ENCODE assay signal across 10 cellular contexts in genomic region chr9:121206516-121207370, GRCh38. TPM values are rescaled to one million over a fixed set of nuclear protein-coding genes. Genes with fewer than 3 reads are reported as not detected.
A peak's percentile ranks its signal among the peaks of the same experiment; 100 is the strongest.
DNase-seq lines count a peak whose midpoint lies in the region; ATAC-seq, FAIRE-seq and TF ChIP-seq lines count a peak whose summit lies in the region.
"Had no signal": no experiment of that assay in that cellular context is flagged by ENCODE, and none has a peak within 500 bp of the region (broad histone marks: within the 10 kb centered on the region; RNA-seq: fewer than 3 reads in every experiment).

No MANE protein-coding gene starts in this region.

- H3K4me3 Mint-ChIP-seq in CD8-positive, alpha-beta T cell, result no peak overlapping the region
- H3K4me3 Mint-ChIP-seq in glutamatergic neuron (ENCODE audit: unreplicated experiment), result no peak overlapping the region
- H3K4me3 Mint-ChIP-seq: type B pancreatic cell had no signal

- peaks cover 29% of the 10 kb centered on the region for H3K4me1 Mint-ChIP-seq in CD8-positive, alpha-beta T cell (ENCODE audit: low read depth)
- no peaks in the 10 kb centered on the region for H3K4me1 Mint-ChIP-seq in glutamatergic neuron (ENCODE audit: low read depth, unreplicated experiment)

- no peaks in the 10 kb centered on the region for H3K27me3 ChIP-seq in CD8-positive, alpha-beta T cell (ENCODE audit: insufficient read depth, low read length)
- H3K27me3 ChIP-seq in ascending aorta, result no peaks in the 10 kb centered on the region
- H3K27me3 ChIP-seq: sigmoid colon had no signal

- peak; percentile 32 for ATAC-seq in GM19452 (IDR thresholded peaks at IDR 0.05; ENCODE audit: unreplicated experiment)
- ATAC-seq in HG03159 (IDR thresholded peaks at IDR 0.05; ENCODE audit: unreplicated experiment), result peak; percentile 45
- ATAC-seq in CD8-positive, alpha-beta T cell, result no peak

- H3K27ac Mint-ChIP-seq in CD8-positive, alpha-beta T cell, result no peak overlapping the region
- H3K27ac Mint-ChIP-seq in glutamatergic neuron (ENCODE audit: unreplicated experiment), result no peak overlapping the region
- H3K27ac Mint-ChIP-seq: type B pancreatic cell had no signal

- DNase-seq in GM12891 (ENCODE audit: insufficient read length, low spot score), result no peak
- peak; percentile 54 for DNase-seq in choroid plexus epithelial cell (ENCODE audit: low read depth)
- DNase-seq in CD8-positive, alpha-beta T cell, result no peak
- no peak for DNase-seq in glutamatergic neuron
- no peak for DNase-seq in ascending aorta (ENCODE audit: low spot score in 2 of 2)
- no peak for DNase-seq in NK-92 (lab: John Stamatoyannopoulos, UW; ENCODE audit: unreplicated experiment)
- DNase-seq: sigmoid colon had no signal

- CTCF ChIA-PET in CD8-positive, alpha-beta T cell (lab: Charles Lee), result interaction anchor here (0.6 kb wide), 1 partner anchor 195 kb away, joined by 3 read pairs; no protein-coding TSS in a partner anchor

- POLR2A ChIA-PET in CD8-positive, alpha-beta T cell (lab: Charles Lee), result no interaction called here

- H3K9me3 Mint-ChIP-seq in CD8-positive, alpha-beta T cell, result no peaks in the 10 kb centered on the region
- H3K9me3 Mint-ChIP-seq in glutamatergic neuron (ENCODE audit: unreplicated experiment), result peaks cover 5% of the 10 kb centered on the region
- H3K9me3 Mint-ChIP-seq: type B pancreatic cell had no signal

- TF ChIP-seq CTCF in choroid plexus epithelial cell (conservative IDR thresholded peaks at IDR 0.05; ENCODE audit: low read depth, low read length), result no peak
- TF ChIP-seq CTCF in CD8-positive, alpha-beta T cell (IDR thresholded peaks at IDR 0.05), result no peak
- no peak for TF ChIP-seq CTCF in glutamatergic neuron (IDR thresholded peaks at IDR 0.05; ENCODE audit: partially characterized antibody, unreplicated experiment)
- TF ChIP-seq CTCF in ascending aorta (IDR thresholded peaks at IDR 0.05), result no peak

- H3K4me1 ChIP-seq in CD8-positive, alpha-beta T cell (ENCODE audit: insufficient read depth, low read length), result peaks cover 16% of the 10 kb centered on the region
- H3K4me1 ChIP-seq in ascending aorta, result peaks cover 0 to 4% of the 10 kb centered on the region in 2 donors

- no peaks in the 10 kb centered on the region for H3K36me3 ChIP-seq in CD8-positive, alpha-beta T cell (ENCODE audit: insufficient read depth, low read length)
- no peaks in the 10 kb centered on the region for H3K36me3 ChIP-seq in ascending aorta
- H3K36me3 ChIP-seq: sigmoid colon had no signal

- peak; percentile 20 for FAIRE-seq in GM12891 (lab: Jason Lieb, UNC)

- no peak for TF ChIP-seq POLR2A in GM12891 (IDR thresholded peaks at IDR 0.05; ENCODE audit: low read depth, low read length)

- intact Hi-C loops in CD8-positive, alpha-beta T cell (cut with DNase I, micrococcal nuclease), result no loop called here
- intact Hi-C loops in ascending aorta (cut with DNase I), result no loop called here

- H3K36me3 Mint-ChIP-seq in CD8-positive, alpha-beta T cell, result peaks cover 3% of the 10 kb centered on the region
- no peaks in the 10 kb centered on the region for H3K36me3 Mint-ChIP-seq in glutamatergic neuron (ENCODE audit: unreplicated experiment)
- H3K36me3 Mint-ChIP-seq: type B pancreatic cell had no signal

- H3K4me3 ChIP-seq in choroid plexus epithelial cell (ENCODE audit: low read depth, low read length) (no peak overlapping the region), ascending aorta (no peak overlapping the region)
- no peak overlapping the region for H3K4me3 ChIP-seq in CD8-positive, alpha-beta T cell (ENCODE audit: low read depth, low read length)
- H3K4me3 ChIP-seq: sigmoid colon had no signal

- no peaks in the 10 kb centered on the region for H3K27me3 Mint-ChIP-seq in CD8-positive, alpha-beta T cell (ENCODE audit: low read depth)
- no peaks in the 10 kb centered on the region for H3K27me3 Mint-ChIP-seq in glutamatergic neuron (ENCODE audit: unreplicated experiment)
- H3K27me3 Mint-ChIP-seq: type B pancreatic cell had no signal

- no peak overlapping the region for H3K27ac ChIP-seq in CD8-positive, alpha-beta T cell (ENCODE audit: low read depth, low read length)
- no peak overlapping the region for H3K27ac ChIP-seq in ascending aorta
- H3K27ac ChIP-seq: sigmoid colon had no signal

- H3K9me3 ChIP-seq in CD8-positive, alpha-beta T cell (ENCODE audit: low read length), result no peaks in the 10 kb centered on the region
- no peaks in the 10 kb centered on the region for H3K9me3 ChIP-seq in ascending aorta
- H3K9me3 ChIP-seq: sigmoid colon had no signal

TF ChIP-seq in GM12891, 5 proteins besides CTCF, POLR2A, EP300 and RAD21:
- TF ChIP-seq TAF1 (IDR thresholded peaks at IDR 0.05; ENCODE audit: low read depth, low read length) (no peak), POLR2AphosphoS5 (IDR thresholded peaks at IDR 0.05; ENCODE audit: low read depth, low read length) (no peak), SPI1 (IDR thresholded peaks at IDR 0.05; ENCODE audit: low read depth, low read length) (no peak), PAX5 (IDR thresholded peaks at IDR 0.05; ENCODE audit: insufficient read depth, low read length, severe bottlenecking) (no peak), POU2F2 (IDR thresholded peaks at IDR 0.05; ENCODE audit: low read depth, low read length) (no peak)
TF ChIP-seq in GM12891: peak in this region for 0.

RNA-seq across cellular contexts. Expression of gene RAB14, which starts 5.1 kb away (rescaled TPM):
- 16.6 TPM for polyA plus RNA-seq in GM12891 (2012; ENCODE audit: low read depth, missing spikeins)
- total RNA-seq in CD8-positive, alpha-beta T cell, result 10 to 100 TPM; 58.8 to 60.4 TPM
- total RNA-seq in glutamatergic neuron (ENCODE audit: unreplicated experiment), result 50.7 TPM
- 18.2 TPM for total RNA-seq in ascending aorta
